26 cellular contexts compared by ENCODE assay signal in the genomic region with DNA sequence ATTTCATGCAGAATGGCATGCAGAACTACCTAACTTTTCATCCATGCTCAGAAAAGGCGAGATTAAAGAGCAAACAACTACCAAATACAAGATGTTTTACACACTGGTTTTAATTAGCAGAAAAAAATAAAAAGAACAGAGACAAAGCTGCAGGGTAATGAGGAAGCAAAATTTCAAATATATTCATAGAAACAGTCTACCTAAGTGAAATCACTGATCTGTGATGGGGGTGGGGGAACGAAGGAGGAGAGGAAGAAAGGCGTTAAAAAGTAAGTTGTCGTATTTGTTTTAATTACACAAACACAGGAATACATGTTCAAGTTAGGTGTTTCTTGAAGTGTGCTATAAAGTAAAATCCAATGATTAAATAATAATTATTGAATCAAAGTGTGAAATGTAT.
"Had no signal": no experiment of that assay in that cellular context is flagged by ENCODE, and none has a peak within 500 bp of the region (broad histone marks: within the 10 kb centered on the region; RNA-seq: fewer than 3 reads in every experiment).

No MANE protein-coding gene starts in this region.

- H3K27ac Mint-ChIP-seq: nephron; stimulated activated naive CD8-positive, alpha-beta T cell treated with anti-CD3 and anti-CD28 coated beads, Interleukin-15, amount 100 ng/mL, for 72 hours had no signal

- H3K27me3 ChIP-seq: heart right ventricle, hepatocyte, neutrophil, right atrium auricular region, tibial nerve, upper lobe of left lung, vagina had no signal

- H3K4me1 ChIP-seq: left ventricle myocardium inferior, parathyroid adenoma, right atrium auricular region, tibial nerve, upper lobe of left lung, vagina had no signal

- H3K9me3 ChIP-seq: heart right ventricle, left ventricle myocardium inferior, mucosa of descending colon, neutrophil, right atrium auricular region, tibial nerve, upper lobe of left lung, vagina had no signal

- H3K4me3 Mint-ChIP-seq: naive thymus-derived CD8-positive, alpha-beta T cell; nephron; neural crest cell; stimulated activated naive CD8-positive, alpha-beta T cell treated with anti-CD3 and anti-CD28 coated beads, Interleukin-15, amount 100 ng/mL, for 72 hours had no signal

- ATAC-seq: heart right ventricle; mucosa of descending colon; naive thymus-derived CD8-positive, alpha-beta T cell; sciatic nerve; stimulated activated naive CD8-positive, alpha-beta T cell treated with anti-CD3 and anti-CD28 coated beads, Interleukin-15, amount 100 ng/mL, for 72 hours had no signal

- H3K27ac ChIP-seq: heart right ventricle, hepatocyte, left ventricle myocardium inferior, parathyroid adenoma, right atrium auricular region, skin epidermis, tibial nerve, upper lobe of left lung, vagina had no signal

- H3K9me3 Mint-ChIP-seq: naive thymus-derived CD8-positive, alpha-beta T cell; nephron; neural crest cell; stimulated activated naive CD8-positive, alpha-beta T cell treated with anti-CD3 and anti-CD28 coated beads, Interleukin-15, amount 100 ng/mL, for 72 hours had no signal

- H3K4me2 ChIP-seq: hepatocyte had no signal

- H3K79me2 ChIP-seq: hepatocyte, parathyroid adenoma had no signal

- DNase-seq: heart right ventricle; islet precursor cell; left ventricle myocardium inferior; midbrain; mucosa of descending colon; naive thymus-derived CD8-positive, alpha-beta T cell; occipital lobe; stimulated activated CD4-positive, alpha-beta T cell treated with anti-CD3 and anti-CD28 coated beads, Interleukin-12 subunit alpha, Interleukin-12 subunit beta, amount 100 ng/mL, for 4 hours; stimulated activated CD4-positive, alpha-beta T cell treated with anti-CD3 and anti-CD28 coated beads, Interleukin-15, amount 100 ng/mL, for 24 hours; stimulated activated CD4-positive, alpha-beta T cell treated with anti-CD3 and anti-CD28 coated beads, Interleukin-2, amount 100 ng/mL, for 24 hours; stimulated activated CD4-positive, alpha-beta T cell treated with anti-CD3 and anti-CD28 coated beads, Interleukin-4, amount 100 ng/mL, for 1 hour; stimulated activated naive CD4-positive, alpha-beta T cell treated with Interleukin-2 at 50 U/mL for 16 hours; stimulated activated naive CD8-positive, alpha-beta T cell treated with anti-CD3 and anti-CD28 coated beads, Interleukin-15, amount 100 ng/mL, for 72 hours; substantia nigra; upper lobe of left lung had no signal

- H2AFZ ChIP-seq: hepatocyte, parathyroid adenoma had no signal

- H3K27me3 Mint-ChIP-seq: naive thymus-derived CD8-positive, alpha-beta T cell; stimulated activated naive CD8-positive, alpha-beta T cell treated with anti-CD3 and anti-CD28 coated beads, Interleukin-15, amount 100 ng/mL, for 72 hours had no signal

- H3K4me3 ChIP-seq: heart right ventricle, hepatocyte, left ventricle myocardium inferior, lung, mucosa of descending colon, right atrium auricular region, skin epidermis, tibial nerve, upper lobe of left lung, vagina had no signal

- H3K4me1 Mint-ChIP-seq: nephron; neural crest cell; stimulated activated naive CD8-positive, alpha-beta T cell treated with anti-CD3 and anti-CD28 coated beads, Interleukin-15, amount 100 ng/mL, for 72 hours had no signal
